ENCODE assay signal across 1 cellular context in the genomic region with DNA sequence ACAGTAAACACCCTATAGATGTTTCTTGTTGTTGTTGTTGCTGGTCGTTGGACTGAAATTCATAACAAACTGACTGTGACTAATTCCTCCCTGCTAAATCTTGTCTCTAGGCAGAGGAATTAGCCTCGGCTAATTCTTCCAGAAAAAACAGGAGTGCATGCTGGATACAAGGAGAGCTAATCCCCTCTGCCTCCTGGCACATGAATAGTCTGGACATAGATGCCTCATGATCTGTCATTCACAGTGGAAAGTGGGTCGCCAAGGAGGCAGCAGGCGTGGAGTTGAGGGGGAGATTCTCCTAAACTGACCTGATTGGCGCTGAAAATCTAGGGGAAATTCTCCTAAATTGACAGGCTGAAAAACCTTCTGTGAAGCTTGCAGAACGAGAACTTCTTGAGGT.
TF ChIP-seq lines count a peak whose summit lies in the region.

No MANE protein-coding gene starts in this region.

TF ChIP-seq in GM23338, 12 proteins besides CTCF, POLR2A, EP300 and RAD21 (continued from another document):
- no peak for TF ChIP-seq REST (IDR thresholded peaks at IDR 0.05; ENCODE audit: unreplicated experiment)
- TF ChIP-seq POLR2AphosphoS5 (IDR thresholded peaks at IDR 0.05; ENCODE audit: low read depth) = no peak
- no peak for TF ChIP-seq NANOG (IDR thresholded peaks at IDR 0.05; ENCODE audit: borderline replicate concordance)
- no peak for TF ChIP-seq ZNF462 (CRISPR knock-in tag; IDR thresholded peaks at IDR 0.05)
- no peak for TF ChIP-seq STAT1 (IDR thresholded peaks at IDR 0.05; ENCODE audit: unreplicated experiment)
- no peak for TF ChIP-seq JUNB (IDR thresholded peaks at IDR 0.05; ENCODE audit: unreplicated experiment)
- TF ChIP-seq EZH2 (IDR thresholded peaks at IDR 0.05; ENCODE audit: low read depth, unreplicated experiment) = no peak
- TF ChIP-seq CREB1 (CRISPR knock-in tag; IDR thresholded peaks at IDR 0.05; ENCODE audit: low read depth) = no peak
